In genomic region chr17:18025596-18026407, GRCh38 we compare ENCODE assay signal across 9 cellular contexts. TPM values are rescaled to one million over a fixed set of nuclear protein-coding genes. Genes with fewer than 3 reads are reported as not detected.
DNase-seq lines count a peak whose midpoint lies in the region; ATAC-seq and TF ChIP-seq lines count a peak whose summit lies in the region.
"Had no signal": no experiment of that assay in that cellular context is flagged by ENCODE, and none has a peak within 500 bp of the region (broad histone marks: within the 10 kb centered on the region; RNA-seq: fewer than 3 reads in every experiment).

No MANE protein-coding gene starts in this region.

- H3K4me1 Mint-ChIP-seq in activated CD4-positive, alpha-beta T cell treated with anti-CD3 and anti-CD28 coated beads for 36 hours = peaks cover 13% of the 10 kb centered on the region

- no peaks in the 10 kb centered on the region for H3K36me3 ChIP-seq in smooth muscle cell (ENCODE audit: low read depth)

- POLR2A ChIA-PET in activated CD4-positive, alpha-beta T cell treated with anti-CD3 and anti-CD28 coated beads for 36 hours (lab: Charles Lee) = no interaction called here

- no peaks in the 10 kb centered on the region for H3K27me3 ChIP-seq in smooth muscle cell (ENCODE audit: low read depth)

- CTCF ChIA-PET in activated CD4-positive, alpha-beta T cell treated with anti-CD3 and anti-CD28 coated beads for 36 hours (lab: Charles Lee) = interaction anchor here (0.6 to 5.5 kb wide), 6 partner anchors 8 to 163 kb away, joined by 3 to 28 read pairs (median 3); no protein-coding TSS in a partner anchor

- H3K4me2 ChIP-seq in smooth muscle cell = peak overlapping the region; percentile 17

- peak; percentile 96 for ATAC-seq in activated CD4-positive, alpha-beta T cell treated with anti-CD3 and anti-CD28 coated beads for 36 hours
- ATAC-seq in HG03108 (IDR thresholded peaks at IDR 0.05; ENCODE audit: unreplicated experiment) = peak; percentile 74

- peaks cover 3% of the 10 kb centered on the region for H3K79me2 ChIP-seq in smooth muscle cell (ENCODE audit: low read depth)

- H3K9ac ChIP-seq in smooth muscle cell (ENCODE audit: low read depth) = peak overlapping the region; percentile 14

- H3K4me3 ChIP-seq in smooth muscle cell = no peak overlapping the region

- H3K9me3 Mint-ChIP-seq in activated CD4-positive, alpha-beta T cell treated with anti-CD3 and anti-CD28 coated beads for 36 hours (ENCODE audit: low read depth) = no peaks in the 10 kb centered on the region

- no peaks in the 10 kb centered on the region for H3F3A ChIP-seq in smooth muscle cell (ENCODE audit: low read depth)

- no peaks in the 10 kb centered on the region for H3K27me3 Mint-ChIP-seq in activated CD4-positive, alpha-beta T cell treated with anti-CD3 and anti-CD28 coated beads for 36 hours

- intact Hi-C loops in activated CD4-positive, alpha-beta T cell treated with anti-CD3 and anti-CD28 coated beads for 36 hours (cut with DNase I, micrococcal nuclease) = loop anchor here in 1 of 2 experiments (10.0 kb wide), 1 partner anchor 671 kb away; no protein-coding TSS in a partner anchor

- no peak for TF ChIP-seq CTCF in smooth muscle cell (IDR thresholded peaks at IDR 0.05; ENCODE audit: borderline replicate concordance, insufficient read depth, poor library complexity, severe bottlenecking)

- peak; percentile 64 for DNase-seq in activated CD4-positive, alpha-beta T cell treated with anti-CD3 and anti-CD28 coated beads for 36 hours
- no peak for DNase-seq in activated CD4-positive, alpha-beta T cell treated with anti-CD3 and anti-CD28 coated beads, Interleukin-2, amount 50 U/mL, for 4 hours
- DNase-seq in astrocyte of the hippocampus (ENCODE audit: low read depth, low spot score) (peak; percentile 34), smooth muscle cell (lab: John Stamatoyannopoulos, UW; ENCODE audit: unreplicated experiment) (no peak), SHP77 treated with DMSO at 0.1 percent for 48 hours (lab: John Stamatoyannopoulos, UW) (no peak), ecto neural progenitor cell (ENCODE audit: low spot score) (no peak), NCI-H187 (lab: John Stamatoyannopoulos, UW) (no peak)
- DNase-seq: small intestine had no signal

- H3K9me3 ChIP-seq in smooth muscle cell (replicated peaks; ENCODE audit: low read depth) = no peaks in the 10 kb centered on the region

- no peak overlapping the region for H2AFZ ChIP-seq in smooth muscle cell (ENCODE audit: low read depth)

- no peak overlapping the region for H3K4me3 Mint-ChIP-seq in activated CD4-positive, alpha-beta T cell treated with anti-CD3 and anti-CD28 coated beads for 36 hours

- H4K20me1 ChIP-seq in smooth muscle cell (ENCODE audit: low read depth) = peaks cover 19% of the 10 kb centered on the region

- H3K27ac Mint-ChIP-seq in activated CD4-positive, alpha-beta T cell treated with anti-CD3 and anti-CD28 coated beads for 36 hours = peak overlapping the region; percentile 23

- H3K4me1 ChIP-seq in smooth muscle cell (ENCODE audit: low read depth) = no peaks in the 10 kb centered on the region

- peaks cover 11% of the 10 kb centered on the region for H3K36me3 Mint-ChIP-seq in activated CD4-positive, alpha-beta T cell treated with anti-CD3 and anti-CD28 coated beads for 36 hours (ENCODE audit: low read depth)

- peak overlapping the region; percentile 3 for H3K27ac ChIP-seq in smooth muscle cell (ENCODE audit: low read depth)

- WGBS in smooth muscle cell (ENCODE audit: low lambda C conversion rate) = 66% methylated on average over 11 of the region's 11 CpGs

RNA-seq across cellular contexts. Expression of gene ATPAF2, which starts 13.2 kb away (rescaled TPM):
- total RNA-seq in activated CD4-positive, alpha-beta T cell treated with anti-CD3 and anti-CD28 coated beads for 36 hours = 10 to 100 TPM; 32.9 to 40.3 TPM
- total RNA-seq in smooth muscle cell = 9.8 and 32.3 TPM in 2 replicates
- 31.0 and 51.9 TPM in 2 replicates for polyA plus RNA-seq in smooth muscle cell

RNA-seq across cellular contexts. Expression of gene GID4, which starts 13.4 kb away (rescaled TPM):
- total RNA-seq in activated CD4-positive, alpha-beta T cell treated with anti-CD3 and anti-CD28 coated beads for 36 hours = 1 to 10 TPM; 6.7 to 7.7 TPM
- total RNA-seq in smooth muscle cell = 7.7 and 8.4 TPM in 2 replicates
- 6.1 and 7.5 TPM in 2 replicates for polyA plus RNA-seq in smooth muscle cell

RNA-seq across cellular contexts. Expression of gene DRC3, which starts 53.1 kb away (rescaled TPM):
- under 1 TPM; 0.11 to 0.18 TPM for total RNA-seq in activated CD4-positive, alpha-beta T cell treated with anti-CD3 and anti-CD28 coated beads for 36 hours
- total RNA-seq in smooth muscle cell = 0.72 TPM in 1 of 2 replicates, not detected in the other
- 0.83 and 2.4 TPM in 2 replicates for polyA plus RNA-seq in smooth muscle cell

RNA-seq across cellular contexts. Expression of gene TOM1L2, which starts 53.6 kb away (rescaled TPM):
- total RNA-seq in activated CD4-positive, alpha-beta T cell treated with anti-CD3 and anti-CD28 coated beads for 36 hours = 10 to 100 TPM; 11.3 to 11.9 TPM
- 27.0 and 27.3 TPM in 2 replicates for total RNA-seq in smooth muscle cell
- polyA plus RNA-seq in smooth muscle cell = 20.3 and 37.9 TPM in 2 replicates

Comparison
In these comparisons a context has a peak if more than half of its experiments do, and no peak if none do; other contexts are left out.
1. DNase-seq: peak in activated CD4-positive, alpha-beta T cell treated with anti-CD3 and anti-CD28 coated beads for 36 hours (single experiment) and astrocyte of the hippocampus (single experiment); none in activated CD4-positive, alpha-beta T cell treated with anti-CD3 and anti-CD28 coated beads, Interleukin-2, amount 50 U/mL, for 4 hours (0 of 2), smooth muscle cell (single experiment), SHP77 treated with DMSO at 0.1 percent for 48 hours (single experiment), ecto neural progenitor cell (single experiment) and NCI-H187 (0 of 2).